Comparison of ENCODE assay signal across 11 cellular contexts in genomic region chr14:37597538-37598084, GRCh38. TPM values are rescaled to one million over a fixed set of nuclear protein-coding genes. Genes with fewer than 3 reads are reported as not detected.
DNase-seq lines count a peak whose midpoint lies in the region; ATAC-seq and TF ChIP-seq lines count a peak whose summit lies in the region.
"Had no signal": no experiment of that assay in that cellular context is flagged by ENCODE, and none has a peak within 500 bp of the region (broad histone marks: within the 10 kb centered on the region; RNA-seq: fewer than 3 reads in every experiment).

No MANE protein-coding gene starts in this region.

- peak; percentile 60 for TF ChIP-seq CTCF in epithelial cell of proximal tubule (conservative IDR thresholded peaks at IDR 0.05; ENCODE audit: low read depth, low read length)

- peak overlapping the region; percentile 74 for H2AFZ ChIP-seq in neuron (ENCODE audit: low read depth, low read length)

- no peaks in the 10 kb centered on the region for H3K36me3 ChIP-seq in neuron (ENCODE audit: insufficient read depth, low read length)

- peaks cover 81% of the 10 kb centered on the region for H3K27me3 ChIP-seq in neuron (ENCODE audit: insufficient read depth, low read length)

- ATAC-seq in GM18868 (IDR thresholded peaks at IDR 0.05; ENCODE audit: unreplicated experiment) (no peak), GM18909 (IDR thresholded peaks at IDR 0.05; ENCODE audit: poor library complexity, unreplicated experiment) (no peak), HG02588 (IDR thresholded peaks at IDR 0.05; ENCODE audit: unreplicated experiment) (no peak)

- DNase-seq in DMS79 (lab: John Stamatoyannopoulos, UW) (peak; percentile 79), NCI-H2029 (lab: John Stamatoyannopoulos, UW) (peak; percentile 74), epithelial cell of proximal tubule (ENCODE audit: low read depth) (no peak)
- no peak for DNase-seq in stimulated activated CD4-positive, alpha-beta T cell treated with anti-CD3 and anti-CD28 coated beads, Interleukin-4, amount 100 ng/mL, for 4 hours
- DNase-seq: activated naive CD4-positive, alpha-beta T cell treated with anti-CD3 and anti-CD28 coated beads, Interleukin-2, amount 50 U/mL, for 16 hours; NCI-H1436 treated with DMSO at 0.1 percent for 48 hours had no signal

- H3K4me3 ChIP-seq in epithelial cell of proximal tubule (ENCODE audit: low read depth, low read length): no peak overlapping the region
- peak overlapping the region; percentile 47 for H3K4me3 ChIP-seq in neuron (ENCODE audit: low read length)

- peaks cover 25% of the 10 kb centered on the region for H3K4me1 ChIP-seq in neuron (ENCODE audit: insufficient read depth, low read length)

- H3K9me3 ChIP-seq in neuron (ENCODE audit: low read length): peaks cover 4% of the 10 kb centered on the region

RNA-seq across cellular contexts. Expression of gene TTC6, which starts 2.2 kb away (rescaled TPM):
- 0.80 TPM in 1 of 2 replicates, not detected in the other for total RNA-seq in epithelial cell of proximal tubule
- total RNA-seq: T-helper 1 cell treated with Interleukin-12 subunit alpha and Interleukin-12 subunit beta and Interleukin-4 antibody, amounts not matched to agents 30 ng/mL and 1 ng/mL, for 36 hours had no signal

RNA-seq across cellular contexts. Expression of gene FOXA1, which starts 2.6 kb away (rescaled TPM):
- 8.2 and 9.1 TPM in 2 replicates for total RNA-seq in epithelial cell of proximal tubule
- total RNA-seq: T-helper 1 cell treated with Interleukin-12 subunit alpha and Interleukin-12 subunit beta and Interleukin-4 antibody, amounts not matched to agents 30 ng/mL and 1 ng/mL, for 36 hours had no signal

Comparison
In these comparisons a context has a peak if more than half of its experiments do, and no peak if none do; other contexts are left out.
1. DNase-seq: peak in DMS79 (single experiment) and NCI-H2029 (single experiment); none in epithelial cell of proximal tubule (single experiment) and stimulated activated CD4-positive, alpha-beta T cell treated with anti-CD3 and anti-CD28 coated beads, Interleukin-4, amount 100 ng/mL, for 4 hours (0 of 2).